ENCODE assay signal across 24 cellular contexts in genomic region chr3:14836049-14836468, GRCh38. TPM values are rescaled to one million over a fixed set of nuclear protein-coding genes. Genes with fewer than 3 reads are reported as not detected.
A peak's percentile ranks its signal among the peaks of the same experiment; 100 is the strongest.
DNase-seq lines count a peak whose midpoint lies in the region; ATAC-seq, FAIRE-seq and TF ChIP-seq lines count a peak whose summit lies in the region.
"Had no signal": no experiment of that assay in that cellular context is flagged by ENCODE, and none has a peak within 500 bp of the region (broad histone marks: within the 10 kb centered on the region; RNA-seq: fewer than 3 reads in every experiment).

No MANE protein-coding gene starts in this region.

- H3K4me3 ChIP-seq in right atrium auricular region (no peak overlapping the region), psoas muscle (no peak overlapping the region)
- H3K4me3 ChIP-seq: smooth muscle cell had no signal

- no peaks in the 10 kb centered on the region for H3K9me3 ChIP-seq in right atrium auricular region
- no peaks in the 10 kb centered on the region for H3K9me3 ChIP-seq in psoas muscle

- TF ChIP-seq POLR2A in H54 (IDR thresholded peaks at IDR 0.05; ENCODE audit: low read depth, low read length): no peak

- ATAC-seq in esophagus mucosa (peak; percentile 14), psoas muscle (peak in 3 of 4 donors; percentile 64 to 80 (median 66)), GM18868 (IDR thresholded peaks at IDR 0.05; ENCODE audit: unreplicated experiment) (no peak)
- ATAC-seq: stimulated activated memory B cell treated with anti-CD40 and anti-IgM and Interleukin-4, amounts not matched to agents 10 μg/mL and 1 μg/mL and 100 μg/mL, for 72 hours had no signal

- intact Hi-C loops in psoas muscle (cut with DNase I): no loop called here

- no peaks in the 10 kb centered on the region for H3K27me3 ChIP-seq in right atrium auricular region
- peaks cover 0 to 4% (median 0%) of the 10 kb centered on the region in 3 donors for H3K27me3 ChIP-seq in psoas muscle (ENCODE audit: insufficient read depth in 3 of 3, low read length in 2 of 3)

- H3K4me1 ChIP-seq in right atrium auricular region (peaks cover 0 to 58% of the 10 kb centered on the region in 2 donors), psoas muscle (no peaks in the 10 kb centered on the region)

- FAIRE-seq in H54 (lab: Jason Lieb, UNC): no peak
- FAIRE-seq: D721Med, HTR-8/SVneo, islet of Langerhans had no signal

- H3K27ac ChIP-seq in right atrium auricular region (peak overlapping the region; percentile 11 to 21), psoas muscle (no peak overlapping the region)

- WGBS in psoas muscle, 3 donors: 42 to 52% (median 49%) methylated on average over 9 of the region's 9 CpGs

- no peaks in the 10 kb centered on the region for H3K36me3 ChIP-seq in right atrium auricular region
- no peaks in the 10 kb centered on the region for H3K36me3 ChIP-seq in psoas muscle (ENCODE audit: insufficient read depth in 1 of 2, low read depth in 1 of 2)

- TF ChIP-seq CTCF in right atrium auricular region (IDR thresholded peaks at IDR 0.05): no peak
- no peak for TF ChIP-seq CTCF in psoas muscle (IDR thresholded peaks at IDR 0.05)

- DNase-seq in right atrium auricular region (ENCODE audit: low spot score): peak; percentile 85
- DNase-seq in psoas muscle: peak; percentile 78 to 90
- peak; percentile 66 for DNase-seq in ureter (ENCODE audit: low spot score)
- DNase-seq in H54 (ENCODE audit: insufficient read length, low spot score): no peak
- DNase-seq in C1 segment of cervical spinal cord (lab: John Stamatoyannopoulos, UW): no peak
- DNase-seq in NK-92 (lab: John Stamatoyannopoulos, UW; ENCODE audit: unreplicated experiment): no peak
- DNase-seq: activated B cell treated with CpG ODN at 0.5 μM for 24 hours, activated gamma-delta T cell treated with Interleukin-2 at 50 U/mL for 16 hours, AML-193, anterior cingulate cortex, H9, head of caudate nucleus, NCI-H1436 treated with DMSO at 0.1 percent for 48 hours, NCI-H226, nucleus accumbens, T-helper 1 cell had no signal

RNA-seq across cellular contexts. Expression of gene FGD5, which starts 17.3 kb away (rescaled TPM):
- total RNA-seq in esophagus mucosa (2.5 TPM), right atrium auricular region (10 to 100 TPM in 1 of 2 donors, 1 to 10 TPM in 1; 9.6 to 18.8 TPM), psoas muscle (10 to 100 TPM in 2 of 4 donors, 1 to 10 TPM in 2; 6.4 to 14.6 (median 9.2) TPM), ureter (23.2 TPM)
- 1 to 10 TPM; 3.6 to 5.7 (median 3.8) TPM for polyA plus RNA-seq in psoas muscle
- total RNA-seq: activated B cell treated with CpG ODN at 0.5 μM for 24 hours; activated CD8-positive, alpha-beta memory T cell treated with anti-CD3 and anti-CD28 coated beads for 36 hours had no signal

Comparison
In these comparisons a context has a peak if more than half of its experiments do, and no peak if none do; other contexts are left out.
1. DNase-seq: peak in right atrium auricular region (single experiment), psoas muscle (2 of 2) and ureter (single experiment); none in H54 (single experiment), C1 segment of cervical spinal cord (0 of 14) and NK-92 (single experiment).